ENCODE assay signal across 16 cellular contexts in the genomic region with DNA sequence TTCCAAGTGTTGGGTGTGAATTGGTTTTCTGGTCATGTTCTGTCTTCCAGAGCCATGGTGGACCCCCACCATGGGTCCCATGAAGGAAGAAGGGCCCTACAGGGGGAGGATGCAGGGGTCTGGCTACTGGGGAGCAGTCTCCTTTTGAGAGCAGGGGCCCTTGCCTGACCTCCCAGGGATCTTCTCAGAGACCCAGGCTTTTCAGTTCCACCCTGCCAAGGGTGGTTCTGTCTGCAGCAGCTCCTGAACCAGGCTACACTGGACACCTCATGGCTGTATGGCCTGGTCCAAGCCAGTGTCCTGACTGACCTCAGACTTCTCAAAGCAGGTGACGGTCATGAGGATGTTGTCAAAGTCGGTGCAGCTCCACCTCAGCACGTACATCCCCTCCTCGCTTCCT.
DNase-seq lines count a peak whose midpoint lies in the region; ATAC-seq lines count a peak whose summit lies in the region.
"Had no signal": no experiment of that assay in that cellular context is flagged by ENCODE, and none has a peak within 500 bp of the region (broad histone marks: within the 10 kb centered on the region; RNA-seq: fewer than 3 reads in every experiment).

No MANE protein-coding gene starts in this region.

- H3K27me3 ChIP-seq in stomach smooth muscle (ENCODE audit: control insufficient read depth in 1 of 2, insufficient read depth in 2 of 2, low read length in 2 of 2): no peaks in the 10 kb centered on the region
- H3K27me3 ChIP-seq in naive thymus-derived CD4-positive, alpha-beta T cell (ENCODE audit: control insufficient read depth in 2 of 2, insufficient read depth in 2 of 2, low read length in 2 of 2): no peaks in the 10 kb centered on the region
- H3K27me3 ChIP-seq: BE2C, SJSA1 had no signal

- H3K4me1 Mint-ChIP-seq in activated naive CD4-positive, alpha-beta T cell treated with anti-CD3 and anti-CD28 coated beads, Interleukin-2, amount 10 ng/mL, durations not matched to agents 7 days and 5 days: peaks cover 7% of the 10 kb centered on the region
- H3K4me1 Mint-ChIP-seq in T-helper 17 cell: peaks cover 17% of the 10 kb centered on the region
- peaks cover 8 to 29% (median 22%) of the 10 kb centered on the region in 7 donors for H3K4me1 Mint-ChIP-seq in naive thymus-derived CD4-positive, alpha-beta T cell

- H3K9me3 Mint-ChIP-seq in activated naive CD4-positive, alpha-beta T cell treated with anti-CD3 and anti-CD28 coated beads, Interleukin-2, amount 50 U/mL, for 72 hours: no peaks in the 10 kb centered on the region
- no peaks in the 10 kb centered on the region for H3K9me3 Mint-ChIP-seq in activated naive CD4-positive, alpha-beta T cell treated with anti-CD3 and anti-CD28 coated beads, Interleukin-2, amount 10 ng/mL, durations not matched to agents 7 days and 5 days
- H3K9me3 Mint-ChIP-seq in naive thymus-derived CD4-positive, alpha-beta T cell: peaks cover 0 to 7% (median 0%) of the 10 kb centered on the region in 11 donors

- H3K27ac Mint-ChIP-seq in activated naive CD4-positive, alpha-beta T cell treated with anti-CD3 and anti-CD28 coated beads, Interleukin-2, amount 50 U/mL, for 72 hours: peak overlapping the region; percentile 29 to 41
- no peak overlapping the region for H3K27ac Mint-ChIP-seq in activated naive CD4-positive, alpha-beta T cell treated with anti-CD3 and anti-CD28 coated beads, Interleukin-2, amount 10 ng/mL, durations not matched to agents 7 days and 5 days
- peak overlapping the region; percentile 51 for H3K27ac Mint-ChIP-seq in T-helper 17 cell
- H3K27ac Mint-ChIP-seq in naive thymus-derived CD4-positive, alpha-beta T cell: peak overlapping the region in 3 of 9 donors; percentile 26 to 67 (median 51)

- CTCF ChIA-PET in activated naive CD4-positive, alpha-beta T cell treated with anti-CD3 and anti-CD28 coated beads, Interleukin-2, amount 10 ng/mL, durations not matched to agents 7 days and 5 days (lab: Charles Lee): no interaction called here
- CTCF ChIA-PET in naive thymus-derived CD4-positive, alpha-beta T cell (lab: Charles Lee): interaction anchor here (0.6 to 1.1 kb wide), 2 partner anchors 105 to 197 kb away, joined by 3 read pairs; no protein-coding TSS in a partner anchor

- H3K9me3 ChIP-seq in T-helper 17 cell (ENCODE audit: control insufficient read depth, low read length, poor library complexity, severe bottlenecking) (no peaks in the 10 kb centered on the region), stomach smooth muscle (ENCODE audit: control insufficient read depth in 2 of 2, low read length in 2 of 2) (no peaks in the 10 kb centered on the region)
- no peaks in the 10 kb centered on the region for H3K9me3 ChIP-seq in naive thymus-derived CD4-positive, alpha-beta T cell (ENCODE audit: control insufficient read depth in 2 of 3, low read length in 3 of 3)
- H3K9me3 ChIP-seq: BE2C, SJSA1 had no signal

- H3K4me3 ChIP-seq in stomach smooth muscle (ENCODE audit: low read length in 2 of 2): no peak overlapping the region
- H3K4me3 ChIP-seq in naive thymus-derived CD4-positive, alpha-beta T cell (ENCODE audit: low read length): no peak overlapping the region
- H3K4me3 ChIP-seq: SJSA1 had no signal

- ATAC-seq in activated naive CD4-positive, alpha-beta T cell treated with anti-CD3 and anti-CD28 coated beads, Interleukin-2, amount 50 U/mL, for 72 hours: no peak
- ATAC-seq in T-helper 17 cell: no peak
- no peak for ATAC-seq in naive thymus-derived CD4-positive, alpha-beta T cell

- H3K36me3 ChIP-seq in stomach smooth muscle (ENCODE audit: control insufficient read depth in 2 of 2, insufficient read depth in 2 of 2, low read length in 2 of 2): peaks cover 40 to 55% of the 10 kb centered on the region in 2 donors
- peaks cover 44 to 95% (median 46%) of the 10 kb centered on the region in 3 experiments for H3K36me3 ChIP-seq in naive thymus-derived CD4-positive, alpha-beta T cell (ENCODE audit: control insufficient read depth in 2 of 3, insufficient read depth in 3 of 3, low read length in 3 of 3)
- H3K36me3 ChIP-seq: BE2C had no signal

- no peaks in the 10 kb centered on the region for H3K27me3 Mint-ChIP-seq in activated naive CD4-positive, alpha-beta T cell treated with anti-CD3 and anti-CD28 coated beads, Interleukin-2, amount 10 ng/mL, durations not matched to agents 7 days and 5 days
- no peaks in the 10 kb centered on the region for H3K27me3 Mint-ChIP-seq in T-helper 17 cell
- no peaks in the 10 kb centered on the region for H3K27me3 Mint-ChIP-seq in naive thymus-derived CD4-positive, alpha-beta T cell

- no peak overlapping the region for H3K4me3 Mint-ChIP-seq in activated naive CD4-positive, alpha-beta T cell treated with anti-CD3 and anti-CD28 coated beads, Interleukin-2, amount 10 ng/mL, durations not matched to agents 7 days and 5 days
- no peak overlapping the region for H3K4me3 Mint-ChIP-seq in T-helper 17 cell
- H3K4me3 Mint-ChIP-seq in naive thymus-derived CD4-positive, alpha-beta T cell: no peak overlapping the region

- no peak overlapping the region for H3K9ac ChIP-seq in stomach smooth muscle (ENCODE audit: low read length in 2 of 2)

- POLR2A ChIA-PET in naive thymus-derived CD4-positive, alpha-beta T cell (lab: Charles Lee): interaction anchor here (1.1 kb wide), 1 partner anchor 9 kb away, joined by 3 read pairs; no protein-coding TSS in a partner anchor

- DNase-seq in activated naive CD4-positive, alpha-beta T cell treated with anti-CD3 and anti-CD28 coated beads, Interleukin-2, amount 50 U/mL, for 72 hours (ENCODE audit: low spot score in 2 of 2): no peak
- DNase-seq in activated naive CD4-positive, alpha-beta T cell treated with anti-CD3 and anti-CD28 coated beads, Interleukin-2, amount 10 ng/mL, durations not matched to agents 7 days and 5 days: no peak
- DNase-seq in T-helper 17 cell: no peak
- DNase-seq in islet precursor cell: peak; percentile 23
- no peak for DNase-seq in naive thymus-derived CD4-positive, alpha-beta T cell
- no peak for DNase-seq in Kasumi-1 (lab: John Stamatoyannopoulos, UW)
- DNase-seq: BE2C, DMS79, MM.1S, NCI-H1048, NCI-H1417 treated with DMSO at 0.1 percent for 48 hours, NCI-H187 treated with DMSO at 0.1 percent for 48 hours, NCI-H526 treated with DMSO at 0.1 percent for 48 hours, OCI-M1 had no signal

- H3K4me1 ChIP-seq in stomach smooth muscle (ENCODE audit: control insufficient read depth, insufficient read depth, low read length): peaks cover 6% of the 10 kb centered on the region
- peaks cover 0 to 7% of the 10 kb centered on the region in 2 donors for H3K4me1 ChIP-seq in naive thymus-derived CD4-positive, alpha-beta T cell (ENCODE audit: control insufficient read depth in 2 of 2, insufficient read depth in 2 of 2, low read length in 2 of 2)
- H3K4me1 ChIP-seq: BE2C, SJSA1 had no signal

- intact Hi-C loops in naive thymus-derived CD4-positive, alpha-beta T cell (cut with micrococcal nuclease): no loop called here

- peak overlapping the region; percentile 58 for H3K27ac ChIP-seq in stomach smooth muscle (ENCODE audit: low read length)
- H3K27ac ChIP-seq in naive thymus-derived CD4-positive, alpha-beta T cell (ENCODE audit: low read depth, low read length): no peak overlapping the region
- H3K27ac ChIP-seq: SJSA1 had no signal

- H3K36me3 Mint-ChIP-seq in activated naive CD4-positive, alpha-beta T cell treated with anti-CD3 and anti-CD28 coated beads, Interleukin-2, amount 50 U/mL, for 72 hours: peaks cover 11 to 13% of the 10 kb centered on the region in 2 donors
- H3K36me3 Mint-ChIP-seq in activated naive CD4-positive, alpha-beta T cell treated with anti-CD3 and anti-CD28 coated beads, Interleukin-2, amount 10 ng/mL, durations not matched to agents 7 days and 5 days: peaks cover 71% of the 10 kb centered on the region
- peaks cover 23% of the 10 kb centered on the region for H3K36me3 Mint-ChIP-seq in T-helper 17 cell (ENCODE audit: low read depth)
- H3K36me3 Mint-ChIP-seq in naive thymus-derived CD4-positive, alpha-beta T cell: peaks cover 19 to 77% (median 46%) of the 10 kb centered on the region in 5 donors
